ENCODE assay signal across 22 cellular contexts in genomic region chr16:11719171-11719570, GRCh38. TPM values are rescaled to one million over a fixed set of nuclear protein-coding genes. Genes with fewer than 3 reads are reported as not detected.
A peak's percentile ranks its signal among the peaks of the same experiment; 100 is the strongest.
DNase-seq lines count a peak whose midpoint lies in the region; ATAC-seq and TF ChIP-seq lines count a peak whose summit lies in the region.
"Had no signal": no experiment of that assay in that cellular context is flagged by ENCODE, and none has a peak within 500 bp of the region (broad histone marks: within the 10 kb centered on the region; RNA-seq: fewer than 3 reads in every experiment).

No MANE protein-coding gene starts in this region.

- no peaks in the 10 kb centered on the region for H3K9me3 ChIP-seq in Caco-2
- H3K9me3 ChIP-seq in T-helper 17 cell (ENCODE audit: control insufficient read depth, low read length, poor library complexity, severe bottlenecking) = no peaks in the 10 kb centered on the region
- no peaks in the 10 kb centered on the region for H3K9me3 ChIP-seq in psoas muscle
- H3K9me3 ChIP-seq: A549, SJSA1 had no signal

- H3K9me3 Mint-ChIP-seq in Caco-2 (ENCODE audit: unreplicated experiment) = no peaks in the 10 kb centered on the region
- H3K9me3 Mint-ChIP-seq: CD14-positive monocyte had no signal

- no peak overlapping the region for H2AFZ ChIP-seq in KMS-11 (ENCODE audit: low read depth)

- DNase-seq in Caco-2 = no peak
- DNase-seq in T-helper 17 cell = no peak
- DNase-seq in psoas muscle = no peak
- DNase-seq in NCI-H2029 treated with DMSO at 0.1 percent for 48 hours (lab: John Stamatoyannopoulos, UW) = no peak
- DNase-seq in activated CD4-positive, CD25-positive, alpha-beta regulatory T cell (lab: John Stamatoyannopoulos, UW) = no peak
- DNase-seq: DND-41, GOT3, NCI-H1092 treated with DMSO at 0.1 percent for 48 hours, NCI-H1436 treated with DMSO at 0.1 percent for 48 hours, NCI-H1930, NCI-H2171, NCI-H345, NCI-H524, NCI-H82, OCI-M1 had no signal

- no peaks in the 10 kb centered on the region for H3K27me3 ChIP-seq in Caco-2 (replicated peaks; ENCODE audit: control insufficient read depth, insufficient read depth, low read length)
- no peaks in the 10 kb centered on the region for H3K27me3 ChIP-seq in KMS-11 (ENCODE audit: insufficient read depth, low read depth)
- no peaks in the 10 kb centered on the region for H3K27me3 ChIP-seq in psoas muscle (ENCODE audit: insufficient read depth in 3 of 3, low read length in 2 of 3)
- H3K27me3 ChIP-seq: SJSA1 had no signal

- no peak overlapping the region for H3K9ac ChIP-seq in KMS-11

- H3K4me1 Mint-ChIP-seq in Caco-2 (ENCODE audit: low read depth, unreplicated experiment) (peaks cover 13% of the 10 kb centered on the region), T-helper 17 cell (peaks cover 21% of the 10 kb centered on the region)

- H3K36me3 ChIP-seq in Caco-2 (ENCODE audit: control insufficient read depth, insufficient read depth, low read length) (no peaks in the 10 kb centered on the region), KMS-11 (ENCODE audit: insufficient read depth) (peaks cover 31% of the 10 kb centered on the region; the same call in 1 of the 2 replicates), psoas muscle (ENCODE audit: insufficient read depth in 1 of 2, low read depth in 1 of 2) (peaks cover 4 to 88% of the 10 kb centered on the region in 2 donors)

- H3K4me3 Mint-ChIP-seq in Caco-2 (ENCODE audit: unreplicated experiment) (no peak overlapping the region), T-helper 17 cell (no peak overlapping the region)
- H3K4me3 Mint-ChIP-seq: B cell, CD14-positive monocyte had no signal

- H3K4me2 ChIP-seq in KMS-11 = no peak overlapping the region
- H3K4me2 ChIP-seq: A549 had no signal

- H3K4me3 ChIP-seq in Caco-2 (ENCODE audit: low read depth, low read length) (no peak overlapping the region), KMS-11 (IDR thresholded peaks at IDR 0.05; ENCODE audit: insufficient read depth, low read depth, low read length) (no peak overlapping the region), psoas muscle (no peak overlapping the region)
- H3K4me3 ChIP-seq: A549, SJSA1 had no signal

- H3K36me3 Mint-ChIP-seq in Caco-2 (ENCODE audit: insufficient read depth, unreplicated experiment) (peaks cover 52% of the 10 kb centered on the region), T-helper 17 cell (ENCODE audit: low read depth) (peaks cover 12% of the 10 kb centered on the region)

- H3K27me3 Mint-ChIP-seq in Caco-2 (ENCODE audit: insufficient read depth, unreplicated experiment) = no peaks in the 10 kb centered on the region
- no peaks in the 10 kb centered on the region for H3K27me3 Mint-ChIP-seq in T-helper 17 cell
- H3K27me3 Mint-ChIP-seq: B cell had no signal

- no peaks in the 10 kb centered on the region for H4K20me1 ChIP-seq in KMS-11 (ENCODE audit: insufficient read depth)

- H3K4me1 ChIP-seq in Caco-2 = no peaks in the 10 kb centered on the region
- H3K4me1 ChIP-seq in KMS-11 (ENCODE audit: low read depth, poor library complexity, severe bottlenecking) = peaks cover 57% of the 10 kb centered on the region
- H3K4me1 ChIP-seq in psoas muscle = peaks cover 13% of the 10 kb centered on the region
- H3K4me1 ChIP-seq: SJSA1 had no signal

- POLR2A ChIA-PET in Caco-2 (lab: Charles Lee) = interaction anchor here (0.6 kb wide), 1 partner anchor 78 kb away, joined by 3 read pairs; the partner anchor contains the start of gene ZC3H7A

- CTCF ChIA-PET in Caco-2 (lab: Charles Lee) = interaction anchor here (1.1 kb wide), 1 partner anchor 13 kb away, joined by 3 read pairs; no protein-coding TSS in a partner anchor

- TSS peak; percentile 9 for BruUV-seq in Caco-2 (replicated peaks; lab: Mats Ljungman, UMichigan)

- intact Hi-C loops in Caco-2 (cut with micrococcal nuclease; ENCODE audit: unreplicated experiment) = no loop called here
- intact Hi-C loops in psoas muscle (cut with DNase I) = loop anchor here (5.0 to 10.0 kb wide), 3 partner anchors 74 to 754 kb away; no protein-coding TSS in a partner anchor

- H3K79me2 ChIP-seq in KMS-11 (ENCODE audit: insufficient read depth, low read depth) = peaks cover 31% of the 10 kb centered on the region; the same call in 1 of the 2 replicates

- no peak overlapping the region for H3K27ac Mint-ChIP-seq in Caco-2 (ENCODE audit: unreplicated experiment)
- H3K27ac Mint-ChIP-seq in T-helper 17 cell = peak overlapping the region; percentile 79
- H3K27ac Mint-ChIP-seq: CD14-positive monocyte had no signal

- TF ChIP-seq CTCF in Caco-2 (IDR thresholded peaks at IDR 0.05; ENCODE audit: insufficient read depth in 1 of 2, low read depth in 1 of 2, low read length in 1 of 2, severe bottlenecking in 1 of 2, unreplicated experiment in 1 of 2) = no peak
- no peak for TF ChIP-seq CTCF in KMS-11 (conservative IDR thresholded peaks at IDR 0.05; ENCODE audit: low read depth, low read length)
- TF ChIP-seq CTCF in psoas muscle (IDR thresholded peaks at IDR 0.05) = no peak

- ATAC-seq in T-helper 17 cell (no peak), psoas muscle (no peak), HG03520 (IDR thresholded peaks at IDR 0.05; ENCODE audit: unreplicated experiment) (no peak)
- ATAC-seq: A549, Right ventricle myocardium inferior had no signal

- peak overlapping the region; percentile 7; the same call in 1 of the 2 replicates for H3K27ac ChIP-seq in KMS-11
- H3K27ac ChIP-seq in psoas muscle = peak overlapping the region; percentile 43
- H3K27ac ChIP-seq: A549, SJSA1 had no signal

RNA-seq across cellular contexts. Expression of gene TXNDC11, which starts 23.5 kb away (rescaled TPM):
- total RNA-seq in Caco-2 (2022) = 23.5 and 24.3 TPM in 2 replicates
- total RNA-seq in T-helper 17 cell = 100 to 1,000 TPM in 1 of 2 donors, 10 to 100 TPM in 1; 87.5 to 103 TPM
- total RNA-seq in psoas muscle = 10 to 100 TPM; 21.3 to 37.2 (median 33.5) TPM
- polyA plus RNA-seq in psoas muscle = 10 to 100 TPM; 38.8 to 49.1 (median 40.5) TPM

RNA-seq across cellular contexts. Expression of gene SNN, which starts 50.9 kb away (rescaled TPM):
- 11.1 and 12.8 TPM in 2 replicates for total RNA-seq in Caco-2 (2022)
- 10 to 100 TPM; 27.8 to 89.7 TPM for total RNA-seq in T-helper 17 cell
- total RNA-seq in psoas muscle = 100 to 1,000 TPM in 2 of 4 donors, 10 to 100 TPM in 2; 30.3 to 113 (median 83.8) TPM
- 100 to 1,000 TPM in 2 of 3 donors, 10 to 100 TPM in 1; 56.9 to 152 (median 107) TPM for polyA plus RNA-seq in psoas muscle
